ENCODE assay signal across 1 cellular context in genomic region chr7:129203050-129203741, GRCh38.
TF ChIP-seq lines count a peak whose summit lies in the region.

No MANE protein-coding gene starts in this region.

TF ChIP-seq in K562, 482 proteins besides CTCF, POLR2A, EP300 and RAD21:
- TF ChIP-seq MTA2 (IDR thresholded peaks at IDR 0.05; ENCODE audit: low read depth) (no peak), ELK3 (CRISPR knock-in tag; IDR thresholded peaks at IDR 0.05) (no peak), TAF15 (IDR thresholded peaks at IDR 0.05; ENCODE audit: low read depth, low read length) (no peak), MTA3 (IDR thresholded peaks at IDR 0.05; ENCODE audit: borderline replicate concordance) (no peak), HNRNPUL1 (IDR thresholded peaks at IDR 0.05; ENCODE audit: low read length) (no peak), GABPB1 (CRISPR knock-in tag; IDR thresholded peaks at IDR 0.05) (no peak), CAMTA2 (CRISPR knock-in tag; conservative IDR thresholded peaks at IDR 0.05) (no peak), GTF2B (IDR thresholded peaks at IDR 0.05; ENCODE audit: extremely low read depth, insufficient read length) (no peak), RBM14 (IDR thresholded peaks at IDR 0.05; ENCODE audit: borderline replicate concordance, insufficient read depth, low read depth, low read length) (no peak), HMG20B (CRISPR knock-in tag; IDR thresholded peaks at IDR 0.05) (no peak), ELF2 (CRISPR knock-in tag; IDR thresholded peaks at IDR 0.05) (no peak), SOX6 (IDR thresholded peaks at IDR 0.05) (no peak), PTBP1 (IDR thresholded peaks at IDR 0.05; ENCODE audit: low read depth, low read length) (no peak), RBBP5 (IDR thresholded peaks at IDR 0.05; ENCODE audit: borderline replicate concordance, insufficient read depth, low read length, poor library complexity, severe bottlenecking) (no peak), BCOR (IDR thresholded peaks at IDR 0.05) (no peak), ARID4B (CRISPR knock-in tag; IDR thresholded peaks at IDR 0.05) (no peak), FOXO4 (CRISPR knock-in tag; IDR thresholded peaks at IDR 0.05) (no peak), LEF1 (IDR thresholded peaks at IDR 0.05) (no peak)
